ENCODE assay signal across 16 cellular contexts in the genomic region with DNA sequence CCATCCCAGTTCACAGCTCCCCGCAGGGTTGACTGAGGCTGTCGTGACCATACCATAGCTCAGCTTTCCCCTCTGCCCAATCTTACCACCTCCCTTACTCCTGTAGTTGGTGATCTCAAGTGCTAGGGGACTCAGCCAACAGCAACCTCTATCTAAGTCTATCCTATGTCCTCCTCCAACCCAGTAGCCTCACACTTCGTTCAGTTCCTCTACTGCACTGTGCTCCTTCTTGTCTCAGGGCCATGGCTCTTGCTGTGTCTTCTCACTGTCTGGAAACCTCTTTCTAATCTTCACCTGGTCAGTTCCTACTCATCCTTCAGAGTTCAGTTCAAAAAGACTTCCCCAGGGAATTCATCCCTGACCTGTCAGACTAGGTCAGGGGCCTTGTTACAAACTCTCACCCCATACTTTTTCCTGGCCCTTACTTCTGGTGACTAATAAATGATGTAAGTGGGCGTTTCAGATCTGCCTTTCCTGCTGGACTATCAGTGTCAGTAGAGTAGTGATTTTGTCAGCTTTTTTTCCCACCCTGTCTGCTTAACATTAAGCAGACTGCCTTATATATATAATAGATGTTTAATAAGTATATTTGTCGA. TPM values are rescaled to one million over a fixed set of nuclear protein-coding genes. Genes with fewer than 3 reads are reported as not detected.
DNase-seq lines count a peak whose midpoint lies in the region; ATAC-seq, FAIRE-seq and TF ChIP-seq lines count a peak whose summit lies in the region.
"Had no signal": no experiment of that assay in that cellular context is flagged by ENCODE, and none has a peak within 500 bp of the region (broad histone marks: within the 10 kb centered on the region; RNA-seq: fewer than 3 reads in every experiment).

No MANE protein-coding gene starts in this region.

- peak; percentile 49 for DNase-seq in AG10803 (ENCODE audit: low read depth)
- peak; percentile 26 for DNase-seq in HTR-8/SVneo (ENCODE audit: insufficient read length, low spot score)
- peak; percentile 43 for DNase-seq in brain microvascular endothelial cell
- peak; percentile 67 for DNase-seq in kidney tubule cell (ENCODE audit: low spot score)
- no peak for DNase-seq in retina
- no peak for DNase-seq in activated T-cell treated with anti-CD3 and anti-CD28 coated beads, Interleukin-2, amount 50 U/mL, for 4 hours
- no peak for DNase-seq in NCI-H1092 (lab: John Stamatoyannopoulos, UW)
- DNase-seq in activated CD8-positive, alpha-beta memory T cell treated with anti-CD3 and anti-CD28 coated beads for 24 hours = no peak
- DNase-seq: activated naive CD4-positive, alpha-beta T cell treated with anti-CD3 and anti-CD28 coated beads, Interleukin-2, amount 10 ng/mL, durations not matched to agents 7 days and 5 days; BE2C; head of caudate nucleus; lower lobe of right lung; occipital lobe; OCI-M1; stimulated activated naive CD4-positive, alpha-beta T cell treated with Interleukin-2 at 50 U/mL for 16 hours had no signal

- H3K36me3 ChIP-seq in brain microvascular endothelial cell (replicated peaks) = no peaks in the 10 kb centered on the region
- H3K36me3 ChIP-seq: BE2C, lower lobe of right lung had no signal

- no peaks in the 10 kb centered on the region for H3K36me3 Mint-ChIP-seq in activated T-cell treated with anti-CD3 and anti-CD28 coated beads, Interleukin-2, amount 50 U/mL, for 4 hours (ENCODE audit: insufficient read depth)
- H3K36me3 Mint-ChIP-seq: activated naive CD4-positive, alpha-beta T cell treated with anti-CD3 and anti-CD28 coated beads, Interleukin-2, amount 10 ng/mL, durations not matched to agents 7 days and 5 days had no signal

- H3K27me3 ChIP-seq in brain microvascular endothelial cell (replicated peaks) = no peaks in the 10 kb centered on the region
- H3K27me3 ChIP-seq: BE2C had no signal

- no peaks in the 10 kb centered on the region for H3K27me3 Mint-ChIP-seq in activated T-cell treated with anti-CD3 and anti-CD28 coated beads, Interleukin-2, amount 50 U/mL, for 4 hours (ENCODE audit: low read depth)

- no peaks in the 10 kb centered on the region for H3K9me3 Mint-ChIP-seq in activated T-cell treated with anti-CD3 and anti-CD28 coated beads, Interleukin-2, amount 50 U/mL, for 4 hours
- H3K9me3 Mint-ChIP-seq: activated naive CD4-positive, alpha-beta T cell treated with anti-CD3 and anti-CD28 coated beads, Interleukin-2, amount 10 ng/mL, durations not matched to agents 7 days and 5 days had no signal

- ATAC-seq in activated T-cell treated with anti-CD3 and anti-CD28 coated beads, Interleukin-2, amount 50 U/mL, for 4 hours = no peak

- no peaks in the 10 kb centered on the region for H3K4me1 Mint-ChIP-seq in activated T-cell treated with anti-CD3 and anti-CD28 coated beads, Interleukin-2, amount 50 U/mL, for 4 hours (ENCODE audit: low read depth)
- H3K4me1 Mint-ChIP-seq: activated naive CD4-positive, alpha-beta T cell treated with anti-CD3 and anti-CD28 coated beads, Interleukin-2, amount 10 ng/mL, durations not matched to agents 7 days and 5 days had no signal

- TF ChIP-seq CTCF in AG10803 (conservative IDR thresholded peaks at IDR 0.05; ENCODE audit: low read length) (no peak), brain microvascular endothelial cell (IDR thresholded peaks at IDR 0.05; ENCODE audit: low read depth, low read length, missing control alignments) (no peak)

- no peak overlapping the region for H3K4me3 Mint-ChIP-seq in activated T-cell treated with anti-CD3 and anti-CD28 coated beads, Interleukin-2, amount 50 U/mL, for 4 hours
- H3K4me3 Mint-ChIP-seq: activated naive CD4-positive, alpha-beta T cell treated with anti-CD3 and anti-CD28 coated beads, Interleukin-2, amount 10 ng/mL, durations not matched to agents 7 days and 5 days had no signal

- no peak overlapping the region for H3K27ac ChIP-seq in brain microvascular endothelial cell
- H3K27ac ChIP-seq: coronary artery, lower lobe of right lung had no signal

- H3K4me3 ChIP-seq in AG10803 (ENCODE audit: low read length) (no peak overlapping the region), brain microvascular endothelial cell (ENCODE audit: low read depth, low read length) (no peak overlapping the region)
- H3K4me3 ChIP-seq: coronary artery, lower lobe of right lung had no signal

- FAIRE-seq in HTR-8/SVneo (lab: Jason Lieb, UNC) = no peak

- in situ Hi-C loops in brain microvascular endothelial cell (cut with HindIII; ENCODE audit: low pct_ligation_motif_present, low sequenced_read_pairs) = no loop called here

RNA-seq across cellular contexts. Expression of a gene that starts 53.6 kb away (rescaled TPM):
- total RNA-seq in activated T-cell treated with anti-CD3 and anti-CD28 coated beads, Interleukin-2, amount 50 U/mL, for 4 hours = 10 to 100 TPM; 40.2 to 53.3 (median 43.1) TPM

Comparison
In these comparisons a context has a peak if more than half of its experiments do, and no peak if none do; other contexts are left out.
1. DNase-seq: peak in AG10803 (single experiment), HTR-8/SVneo (single experiment), brain microvascular endothelial cell (single experiment) and kidney tubule cell (single experiment); none in retina (single experiment), activated T-cell treated with anti-CD3 and anti-CD28 coated beads, Interleukin-2, amount 50 U/mL, for 4 hours (single experiment), NCI-H1092 (single experiment) and activated CD8-positive, alpha-beta memory T cell treated with anti-CD3 and anti-CD28 coated beads for 24 hours (single experiment).